8 cellular contexts compared by ENCODE assay signal in genomic region chr10:101018600-101019439, GRCh38. TPM values are rescaled to one million over a fixed set of nuclear protein-coding genes. Genes with fewer than 3 reads are reported as not detected.
A peak's percentile ranks its signal among the peaks of the same experiment; 100 is the strongest.
DNase-seq lines count a peak whose midpoint lies in the region; ATAC-seq, FAIRE-seq and TF ChIP-seq lines count a peak whose summit lies in the region.

No MANE protein-coding gene starts in this region.

- H3K9me3 ChIP-seq in BLaER1, result no peaks in the 10 kb centered on the region

- peak; percentile 89 for DNase-seq in H54 (ENCODE audit: insufficient read length, low spot score)
- peak; percentile 64 to 74 for DNase-seq in NOMO-1 (lab: John Stamatoyannopoulos, UW; ENCODE audit: unreplicated experiment in 2 of 2)
- DNase-seq in activated CD8-positive, alpha-beta memory T cell treated with anti-CD3 and anti-CD28 coated beads, Interleukin-2, amount 50 U/mL, for 1 hour (ENCODE audit: extremely low read depth), result peak; percentile 36
- DNase-seq in endothelial cell (ENCODE audit: low spot score), result peak; percentile 98
- DNase-seq in mesenteric fat pad (ENCODE audit: low spot score), result peak; percentile 95
- DNase-seq in stimulated activated CD8-positive, alpha-beta memory T cell treated with anti-CD3 and anti-CD28 coated beads, Interleukin-4, amount 100 ng/mL, for 48 hours, result peak; percentile 93

- TF ChIP-seq POLR2A in H54 (IDR thresholded peaks at IDR 0.05; ENCODE audit: low read depth, low read length), result no peak

- H4K20me1 ChIP-seq in BLaER1, result no peaks in the 10 kb centered on the region

- no peaks in the 10 kb centered on the region for H3K27me3 ChIP-seq in BLaER1

- peak overlapping the region; percentile 79 for H3K9ac ChIP-seq in BLaER1

- H3K4me3 ChIP-seq in BLaER1, result peak overlapping the region; percentile 63

- peaks cover 88% of the 10 kb centered on the region for H3K4me1 ChIP-seq in BLaER1

- FAIRE-seq in H54 (lab: Jason Lieb, UNC), result no peak

- H3K4me3 Mint-ChIP-seq in endothelial cell (ENCODE audit: unreplicated experiment), result peak overlapping the region; percentile 25

- no peaks in the 10 kb centered on the region for H3K9me3 Mint-ChIP-seq in endothelial cell (ENCODE audit: unreplicated experiment)

- H3K4me1 Mint-ChIP-seq in endothelial cell (ENCODE audit: unreplicated experiment), result peaks cover 10% of the 10 kb centered on the region

- peak overlapping the region; percentile 95 for H3K27ac ChIP-seq in BLaER1

- H3K27me3 Mint-ChIP-seq in endothelial cell (ENCODE audit: unreplicated experiment), result peaks cover 23% of the 10 kb centered on the region

- H3K36me3 ChIP-seq in BLaER1, result no peaks in the 10 kb centered on the region

- peak overlapping the region; percentile 99 for H3K4me2 ChIP-seq in BLaER1

- H3K27ac Mint-ChIP-seq in endothelial cell (ENCODE audit: unreplicated experiment), result no peak overlapping the region

- no peak for ATAC-seq in GM18909 (IDR thresholded peaks at IDR 0.05; ENCODE audit: poor library complexity, unreplicated experiment)

- peak; percentile 66 for TF ChIP-seq CTCF in endothelial cell (IDR thresholded peaks at IDR 0.05; ENCODE audit: unreplicated experiment)

- no peaks in the 10 kb centered on the region for H3K36me3 Mint-ChIP-seq in endothelial cell (ENCODE audit: low read depth, unreplicated experiment)

RNA-seq across cellular contexts. Expression of gene PDZD7, which starts 12.1 kb away (rescaled TPM):
- total RNA-seq in endothelial cell (ENCODE audit: unreplicated experiment) (0.54 TPM), mesenteric fat pad (0.55 TPM)

RNA-seq across cellular contexts. Expression of gene SFXN3, which starts 12.2 kb away (rescaled TPM):
- 27.1 TPM for total RNA-seq in endothelial cell (ENCODE audit: unreplicated experiment)
- total RNA-seq in mesenteric fat pad, result 46.5 TPM

RNA-seq across cellular contexts. Expression of gene LZTS2, which starts 19.2 kb away (rescaled TPM):
- total RNA-seq in endothelial cell (ENCODE audit: unreplicated experiment) (52.2 TPM), mesenteric fat pad (102 TPM)

RNA-seq across cellular contexts. Expression of gene TWNK, which starts 31.5 kb away (rescaled TPM):
- total RNA-seq in endothelial cell (ENCODE audit: unreplicated experiment), result 10.5 TPM
- total RNA-seq in mesenteric fat pad, result 7.5 TPM

RNA-seq across cellular contexts. Expression of gene MRPL43, which starts 31.5 kb away (rescaled TPM):
- total RNA-seq in endothelial cell (ENCODE audit: unreplicated experiment) (51.8 TPM), mesenteric fat pad (61.7 TPM)

Comparison
In these comparisons a context has a peak if more than half of its experiments do, and no peak if none do; other contexts are left out.
1. DNase-seq: peak in every context shown above with its lines; median percentile 98 in endothelial cell; 95 in mesenteric fat pad; 93 in stimulated activated CD8-positive, alpha-beta memory T cell treated with anti-CD3 and anti-CD28 coated beads, Interleukin-4, amount 100 ng/mL, for 48 hours; 89 in H54; 69 in NOMO-1; 36 in activated CD8-positive, alpha-beta memory T cell treated with anti-CD3 and anti-CD28 coated beads, Interleukin-2, amount 50 U/mL, for 1 hour.